ENCODE assay signal across 8 cellular contexts in genomic region chr10:78407009-78407711, GRCh38.
DNase-seq lines count a peak whose midpoint lies in the region; ATAC-seq, FAIRE-seq and TF ChIP-seq lines count a peak whose summit lies in the region.

No MANE protein-coding gene starts in this region.

- peaks cover 26% of the 10 kb centered on the region for H3K27me3 Mint-ChIP-seq in progenitor cell of endocrine pancreas

- H3K9me3 Mint-ChIP-seq in progenitor cell of endocrine pancreas (ENCODE audit: low read depth): no peaks in the 10 kb centered on the region

- H3K4me3 ChIP-seq in GM12864 (ENCODE audit: low read depth, low read length): no peak overlapping the region

- intact Hi-C loops in left ventricle myocardium superior (cut with micrococcal nuclease): no loop called here

- peak; percentile 9 for FAIRE-seq in urothelium cell line (lab: Jason Lieb, UNC)

- no peaks in the 10 kb centered on the region for H3K36me3 Mint-ChIP-seq in progenitor cell of endocrine pancreas (ENCODE audit: insufficient read depth)

- TF ChIP-seq EP300 in Ishikawa (IDR thresholded peaks at IDR 0.05; ENCODE audit: borderline replicate concordance): peak; percentile 22; the same call in 1 of the 2 replicates

- TF ChIP-seq CTCF in GM12864 (IDR thresholded peaks at IDR 0.05; ENCODE audit: low read depth, low read length, missing control alignments): no peak
- no peak for TF ChIP-seq CTCF in progenitor cell of endocrine pancreas (IDR thresholded peaks at IDR 0.05; ENCODE audit: unreplicated experiment)

- TF ChIP-seq RAD21 in Ishikawa (IDR thresholded peaks at IDR 0.05; ENCODE audit: low read depth): peak; percentile 7; the same call in 1 of the 2 replicates

- peak; percentile 64 for ATAC-seq in left ventricle myocardium superior

- peak overlapping the region; percentile 89 for H3K4me3 Mint-ChIP-seq in progenitor cell of endocrine pancreas (ENCODE audit: low read depth)

- H3K27ac Mint-ChIP-seq in progenitor cell of endocrine pancreas: peak overlapping the region; percentile 93

- DNase-seq in GM12864 (ENCODE audit: low read depth) (peak; percentile 48), SHP77 treated with DMSO at 0.1 percent for 48 hours (lab: John Stamatoyannopoulos, UW) (peak; percentile 47), amygdala (lab: John Stamatoyannopoulos, UW) (peak in 49 of 56 donors; percentile 27 to 88 (median 67)), left ventricle myocardium superior (peak; percentile 89), progenitor cell of endocrine pancreas (ENCODE audit: low spot score, unreplicated experiment) (peak; percentile 80), urothelium cell line (ENCODE audit: low spot score) (peak; percentile 90), GM03348 (ENCODE audit: low spot score) (no peak)

- H3K4me1 Mint-ChIP-seq in progenitor cell of endocrine pancreas (ENCODE audit: low read depth): peaks cover 13% of the 10 kb centered on the region

TF ChIP-seq in Ishikawa, 13 proteins besides CTCF, POLR2A, EP300 and RAD21:
- TF ChIP-seq CEBPB (IDR thresholded peaks at IDR 0.05): no peak
- TF ChIP-seq REST (IDR thresholded peaks at IDR 0.05; ENCODE audit: low read depth): no peak
- no peak for TF ChIP-seq ZBTB7A (IDR thresholded peaks at IDR 0.05; ENCODE audit: low read depth)
- no peak for TF ChIP-seq FOXM1 (IDR thresholded peaks at IDR 0.05; ENCODE audit: borderline replicate concordance, low read depth)
- TF ChIP-seq YY1 (IDR thresholded peaks at IDR 0.05; ENCODE audit: low read depth): peak; percentile 19; the same call in 1 of the 2 replicates
- TF ChIP-seq EGR1 (IDR thresholded peaks at IDR 0.05): peak; percentile 96
- no peak for TF ChIP-seq USF1 (IDR thresholded peaks at IDR 0.05)
- TF ChIP-seq TEAD4 (IDR thresholded peaks at IDR 0.05): peak; percentile 69
- 0 out of 2 replicates have a peak, but pooled peaks have one; percentile 14 for TF ChIP-seq CREB1 (IDR thresholded peaks at IDR 0.05; ENCODE audit: low read depth)
- TF ChIP-seq TCF12 (IDR thresholded peaks at IDR 0.05; ENCODE audit: low read depth): peak; percentile 44; the same call in 1 of the 2 replicates
- no peak for TF ChIP-seq TAF1 (IDR thresholded peaks at IDR 0.05; ENCODE audit: low read depth)
- 0 out of 2 replicates have a peak, but pooled peaks have one; percentile 29 for TF ChIP-seq MAX (IDR thresholded peaks at IDR 0.05)
- no peak for TF ChIP-seq NFIC (IDR thresholded peaks at IDR 0.05)
